ENCODE assay signal across 1 cellular context in the genomic region with DNA sequence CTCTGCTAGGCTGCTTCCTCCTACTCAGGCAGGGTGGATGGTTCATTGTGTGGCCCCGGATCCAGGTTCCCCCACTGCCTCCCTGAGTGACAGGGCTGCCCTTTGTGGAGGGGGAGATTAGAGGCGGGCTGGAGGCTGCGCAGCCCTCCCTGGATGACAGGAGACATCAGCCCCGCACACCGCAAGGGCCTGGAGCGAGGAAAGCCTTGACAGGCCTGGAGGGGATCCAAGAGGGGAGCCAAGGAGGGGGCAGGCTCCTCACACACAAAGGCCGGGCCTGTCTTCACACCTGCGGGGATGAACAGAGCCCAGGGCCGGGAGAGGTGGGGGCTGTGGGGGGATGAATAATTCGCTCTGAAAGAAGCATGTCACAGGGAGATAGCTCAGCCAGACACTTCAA.
TF ChIP-seq lines count a peak whose summit lies in the region.

No MANE protein-coding gene starts in this region.

TF ChIP-seq in GM23338, 12 proteins besides CTCF, POLR2A, EP300 and RAD21 (continued from another document):
- TF ChIP-seq POLR2AphosphoS5 (IDR thresholded peaks at IDR 0.05; ENCODE audit: low read depth) (no peak), EZH2phosphoT487 (IDR thresholded peaks at IDR 0.05; ENCODE audit: unreplicated experiment) (no peak), NANOG (IDR thresholded peaks at IDR 0.05; ENCODE audit: borderline replicate concordance) (no peak), EZH2 (IDR thresholded peaks at IDR 0.05; ENCODE audit: low read depth, unreplicated experiment) (no peak), CREB1 (CRISPR knock-in tag; IDR thresholded peaks at IDR 0.05; ENCODE audit: low read depth) (no peak)
- TF ChIP-seq, protein P1, sequence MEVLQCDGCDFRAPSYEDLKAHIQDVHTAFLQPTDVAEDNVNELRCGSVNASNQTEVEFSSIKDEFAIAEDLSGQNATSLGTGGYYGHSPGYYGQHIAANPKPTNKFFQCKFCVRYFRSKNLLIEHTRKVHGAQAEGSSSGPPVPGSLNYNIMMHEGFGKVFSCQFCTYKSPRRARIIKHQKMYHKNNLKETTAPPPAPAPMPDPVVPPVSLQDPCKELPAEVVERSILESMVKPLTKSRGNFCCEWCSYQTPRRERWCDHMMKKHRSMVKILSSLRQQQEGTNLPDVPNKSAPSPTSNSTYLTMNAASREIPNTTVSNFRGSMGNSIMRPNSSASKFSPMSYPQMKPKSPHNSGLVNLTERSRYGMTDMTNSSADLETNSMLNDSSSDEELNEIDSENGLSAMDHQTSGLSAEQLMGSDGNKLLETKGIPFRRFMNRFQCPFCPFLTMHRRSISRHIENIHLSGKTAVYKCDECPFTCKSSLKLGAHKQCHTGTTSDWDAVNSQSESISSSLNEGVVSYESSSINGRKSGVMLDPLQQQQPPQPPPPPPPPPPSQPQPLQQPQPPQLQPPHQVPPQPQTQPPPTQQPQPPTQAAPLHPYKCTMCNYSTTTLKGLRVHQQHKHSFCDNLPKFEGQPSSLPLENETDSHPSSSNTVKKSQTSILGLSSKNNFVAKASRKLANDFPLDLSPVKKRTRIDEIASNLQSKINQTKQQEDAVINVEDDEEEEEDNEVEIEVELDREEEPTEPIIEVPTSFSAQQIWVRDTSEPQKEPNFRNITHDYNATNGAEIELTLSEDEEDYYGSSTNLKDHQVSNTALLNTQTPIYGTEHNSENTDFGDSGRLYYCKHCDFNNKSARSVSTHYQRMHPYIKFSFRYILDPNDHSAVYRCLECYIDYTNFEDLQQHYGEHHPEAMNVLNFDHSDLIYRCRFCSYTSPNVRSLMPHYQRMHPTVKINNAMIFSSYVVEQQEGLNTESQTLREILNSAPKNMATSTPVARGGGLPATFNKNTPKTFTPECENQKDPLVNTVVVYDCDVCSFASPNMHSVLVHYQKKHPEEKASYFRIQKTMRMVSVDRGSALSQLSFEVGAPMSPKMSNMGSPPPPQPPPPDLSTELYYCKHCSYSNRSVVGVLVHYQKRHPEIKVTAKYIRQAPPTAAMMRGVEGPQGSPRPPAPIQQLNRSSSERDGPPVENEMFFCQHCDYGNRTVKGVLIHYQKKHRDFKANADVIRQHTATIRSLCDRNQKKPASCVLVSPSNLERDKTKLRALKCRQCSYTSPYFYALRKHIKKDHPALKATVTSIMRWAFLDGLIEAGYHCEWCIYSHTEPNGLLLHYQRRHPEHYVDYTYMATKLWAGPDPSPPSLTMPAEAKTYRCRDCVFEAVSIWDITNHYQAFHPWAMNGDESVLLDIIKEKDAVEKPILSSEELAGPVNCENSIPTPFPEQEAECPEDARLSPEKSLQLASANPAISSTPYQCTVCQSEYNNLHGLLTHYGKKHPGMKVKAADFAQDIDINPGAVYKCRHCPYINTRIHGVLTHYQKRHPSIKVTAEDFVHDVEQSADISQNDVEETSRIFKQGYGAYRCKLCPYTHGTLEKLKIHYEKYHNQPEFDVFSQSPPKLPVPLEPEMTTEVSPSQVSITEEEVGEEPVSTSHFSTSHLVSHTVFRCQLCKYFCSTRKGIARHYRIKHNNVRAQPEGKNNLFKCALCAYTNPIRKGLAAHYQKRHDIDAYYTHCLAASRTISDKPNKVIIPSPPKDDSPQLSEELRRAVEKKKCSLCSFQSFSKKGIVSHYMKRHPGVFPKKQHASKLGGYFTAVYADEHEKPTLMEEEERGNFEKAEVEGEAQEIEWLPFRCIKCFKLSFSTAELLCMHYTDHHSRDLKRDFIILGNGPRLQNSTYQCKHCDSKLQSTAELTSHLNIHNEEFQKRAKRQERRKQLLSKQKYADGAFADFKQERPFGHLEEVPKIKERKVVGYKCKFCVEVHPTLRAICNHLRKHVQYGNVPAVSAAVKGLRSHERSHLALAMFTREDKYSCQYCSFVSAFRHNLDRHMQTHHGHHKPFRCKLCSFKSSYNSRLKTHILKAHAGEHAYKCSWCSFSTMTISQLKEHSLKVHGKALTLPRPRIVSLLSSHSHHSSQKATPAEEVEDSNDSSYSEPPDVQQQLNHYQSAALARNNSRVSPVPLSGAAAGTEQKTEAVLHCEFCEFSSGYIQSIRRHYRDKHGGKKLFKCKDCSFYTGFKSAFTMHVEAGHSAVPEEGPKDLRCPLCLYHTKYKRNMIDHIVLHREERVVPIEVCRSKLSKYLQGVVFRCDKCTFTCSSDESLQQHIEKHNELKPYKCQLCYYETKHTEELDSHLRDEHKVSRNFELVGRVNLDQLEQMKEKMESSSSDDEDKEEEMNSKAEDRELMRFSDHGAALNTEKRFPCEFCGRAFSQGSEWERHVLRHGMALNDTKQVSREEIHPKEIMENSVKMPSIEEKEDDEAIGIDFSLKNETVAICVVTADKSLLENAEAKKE (CRISPR knock-in tag; IDR thresholded peaks at IDR 0.05): no peak
